In genomic region chr13:23741879-23742510, GRCh38 we compare ENCODE assay signal across 9 cellular contexts.
DNase-seq lines count a peak whose midpoint lies in the region; ATAC-seq and TF ChIP-seq lines count a peak whose summit lies in the region.
"Had no signal": no experiment of that assay in that cellular context is flagged by ENCODE, and none has a peak within 500 bp of the region (broad histone marks: within the 10 kb centered on the region; RNA-seq: fewer than 3 reads in every experiment).

No MANE protein-coding gene starts in this region.

- 0 out of 2 replicates have a peak, but pooled peaks cover 1% of the 10 kb centered on the region for H3K36me3 ChIP-seq in iPS DF 6.9 (ENCODE audit: control insufficient read depth, insufficient read depth, low read length)

- no peak for TF ChIP-seq POLR2A in GM18505 (IDR thresholded peaks at IDR 0.05; ENCODE audit: borderline replicate concordance, extremely low read depth, insufficient read depth, insufficient read length)

- H3K9me3 ChIP-seq in iPS DF 6.9 (ENCODE audit: control insufficient read depth, insufficient read depth, low read length) = no peaks in the 10 kb centered on the region

- ATAC-seq in GM18505 (IDR thresholded peaks at IDR 0.05; ENCODE audit: unreplicated experiment) (no peak), HG02642 (IDR thresholded peaks at IDR 0.05; ENCODE audit: poor library complexity, unreplicated experiment) (no peak)

- no peak overlapping the region for H3K4me3 ChIP-seq in iPS DF 6.9 (ENCODE audit: low read length)

- peak; percentile 16 for DNase-seq in AG08396 (ENCODE audit: low spot score)
- DNase-seq in SK-MEL-5 (ENCODE audit: low read depth, low spot score) = peak; percentile 50
- DNase-seq in iPS DF 6.9 (ENCODE audit: low read depth, low spot score) = peak; percentile 9
- no peak for DNase-seq in activated CD4-positive, CD25-positive, alpha-beta regulatory T cell (lab: John Stamatoyannopoulos, UW)
- no peak for DNase-seq in NCI-H526 treated with DMSO at 0.1 percent for 48 hours (lab: John Stamatoyannopoulos, UW)
- DNase-seq: activated naive CD4-positive, alpha-beta T cell had no signal

- in situ Hi-C loops in SK-MEL-5 (cut with HindIII; ENCODE audit: low pct_unique_long_range_greater_than_20kb, low sequenced_read_pairs) = no loop called here

- H3K27ac ChIP-seq in iPS DF 6.9 (ENCODE audit: low read length) = no peak overlapping the region

- no peaks in the 10 kb centered on the region for H3K27me3 ChIP-seq in iPS DF 6.9 (ENCODE audit: control insufficient read depth, insufficient read depth, low read length)

- peak; percentile 64; the same call in 1 of the 2 replicates for TF ChIP-seq CTCF in GM12874 (IDR thresholded peaks at IDR 0.05; ENCODE audit: insufficient read depth, low read depth, low read length)

- no CpG with 5 or more reads among the region's 4 CpGs for WGBS in iPS DF 6.9 (ENCODE audit: insufficient coverage, insufficient read length)

- no peaks in the 10 kb centered on the region for H3K4me1 ChIP-seq in iPS DF 6.9 (ENCODE audit: control insufficient read depth, insufficient read depth, low read length)

Comparison
In these comparisons a context has a peak if more than half of its experiments do, and no peak if none do; other contexts are left out.
1. DNase-seq: peak in AG08396 (single experiment), SK-MEL-5 (single experiment) and iPS DF 6.9 (single experiment); none in activated CD4-positive, CD25-positive, alpha-beta regulatory T cell (0 of 4) and NCI-H526 treated with DMSO at 0.1 percent for 48 hours (single experiment).